30 cellular contexts compared by ENCODE assay signal in the genomic region with DNA sequence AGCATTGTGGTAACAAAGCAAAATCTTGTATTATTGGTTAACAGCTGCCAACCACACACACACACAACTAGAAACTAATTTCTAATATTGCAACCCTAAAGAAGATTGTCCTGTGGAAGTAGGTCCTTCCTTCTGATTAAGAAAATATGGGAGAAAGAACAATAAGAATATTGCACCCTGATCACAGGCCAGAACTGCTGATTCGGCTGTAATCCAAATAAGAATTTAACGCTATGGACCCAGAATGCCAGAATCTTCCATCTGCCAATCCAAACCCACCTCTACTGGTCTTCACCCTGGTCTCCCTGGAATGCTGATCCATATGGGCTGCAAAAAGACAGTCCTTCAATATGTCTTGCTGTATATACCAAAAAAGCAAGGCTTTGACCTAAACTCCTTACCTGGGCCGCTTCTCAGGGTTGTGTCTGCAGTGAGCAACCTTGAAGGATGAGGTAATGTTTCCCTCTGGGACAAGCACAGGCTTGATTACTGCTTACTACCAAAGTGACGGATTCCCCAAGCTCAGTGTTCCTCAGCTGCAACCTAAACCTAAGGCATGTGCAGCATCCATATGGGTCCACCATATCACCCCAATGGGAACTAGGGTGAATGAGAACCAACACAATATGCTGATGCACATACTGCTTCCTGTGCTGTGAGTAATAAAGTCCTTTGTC. TPM values are rescaled to one million over a fixed set of nuclear protein-coding genes. Genes with fewer than 3 reads are reported as not detected.
A peak's percentile ranks its signal among the peaks of the same experiment; 100 is the strongest.
DNase-seq lines count a peak whose midpoint lies in the region; FAIRE-seq and TF ChIP-seq lines count a peak whose summit lies in the region.
"Had no signal": no experiment of that assay in that cellular context is flagged by ENCODE, and none has a peak within 500 bp of the region (broad histone marks: within the 10 kb centered on the region; RNA-seq: fewer than 3 reads in every experiment).

No MANE protein-coding gene starts in this region.

- CTCF ChIA-PET in HEK293 (lab: Yijun Ruan, JAX), result interaction anchor here (0.5 kb wide), 1 partner anchor 132 kb away, joined by 4 read pairs; no protein-coding TSS in a partner anchor
- CTCF ChIA-PET in OCI-LY7 (lab: Charles Lee; ENCODE audit: unreplicated experiment), result no interaction called here

- no peak overlapping the region for H2AFZ ChIP-seq in OCI-LY7 (ENCODE audit: low read length)

- H3K36me3 ChIP-seq in HEK293 (ENCODE audit: control insufficient read depth in 2 of 2, insufficient read depth in 1 of 2, low read length in 2 of 2) (peaks cover 19 to 68% of the 10 kb centered on the region in 2 experiments), OCI-LY7 (ENCODE audit: insufficient read depth, low read length) (peaks cover 83% of the 10 kb centered on the region)
- H3K36me3 ChIP-seq: breast epithelium had no signal

- H3K27ac ChIP-seq in HEK293 (ENCODE audit: extremely low read depth, low read depth, low read length) (no peak overlapping the region), OCI-LY7 (ENCODE audit: low read depth, low read length, poor library complexity, severe bottlenecking) (peak overlapping the region; percentile 50)
- H3K27ac ChIP-seq: breast epithelium, heart left ventricle, SJSA1 had no signal

- POLR2A ChIA-PET in HEK293 (lab: Yijun Ruan, JAX) (no interaction called here), OCI-LY7 (lab: Charles Lee) (no interaction called here)

- H3K9me3 ChIP-seq in HEK293 (ENCODE audit: control insufficient read depth, insufficient read depth, low read depth, low read length), result no peaks in the 10 kb centered on the region
- H3K9me3 ChIP-seq in OCI-LY7 (ENCODE audit: low read length), result no peaks in the 10 kb centered on the region
- H3K9me3 ChIP-seq: breast epithelium, heart left ventricle, SJSA1 had no signal

- TF ChIP-seq CTCF in HEK293 (tag by site-specific recombination; IDR thresholded peaks at IDR 0.05) (no peak), OCI-LY7 (conservative IDR thresholded peaks at IDR 0.05; ENCODE audit: low read length) (no peak), GM13977 (IDR thresholded peaks at IDR 0.05; ENCODE audit: extremely low read depth, insufficient read depth, missing control alignments) (no peak)

- H3K9me2 ChIP-seq in OCI-LY7 (ENCODE audit: insufficient read depth, low read length), result no peaks in the 10 kb centered on the region

- FAIRE-seq in urothelium cell line (lab: Jason Lieb, UNC), result peak; percentile 77
- FAIRE-seq: endometrium, RCC 7860, TTC549 had no signal

- H3K79me2 ChIP-seq in OCI-LY7 (ENCODE audit: insufficient read depth, low read depth, low read length), result peaks cover 37% of the 10 kb centered on the region; the same call in 1 of the 2 replicates

- peak overlapping the region; percentile 59 for H3K4me2 ChIP-seq in OCI-LY7 (ENCODE audit: low read length)

- H4K20me1 ChIP-seq in OCI-LY7 (ENCODE audit: insufficient read depth, low read length), result peaks cover 10% of the 10 kb centered on the region; the same call in 1 of the 2 replicates

- DNase-seq in NCI-H2171 treated with DMSO at 0.1 percent for 48 hours (lab: John Stamatoyannopoulos, UW) (peak; percentile 75), NCI-H2171 (lab: John Stamatoyannopoulos, UW) (no peak), OCI-LY7 (ENCODE audit: low spot score) (no peak), urothelium cell line (ENCODE audit: low spot score) (no peak), NCI-H69 (lab: John Stamatoyannopoulos, UW) (no peak), GM13977 (ENCODE audit: low spot score) (no peak), glomerular visceral epithelial cell (ENCODE audit: extremely low spot score) (no peak)
- DNase-seq: 8988T; activated naive CD4-positive, alpha-beta T cell treated with anti-CD3 and anti-CD28 coated beads for 36 hours; activated T-cell treated with anti-CD3 and anti-CD28 coated beads, Interleukin-2, amount 50 U/mL, for 72 hours; amniotic stem cell; cortex of kidney; heart left ventricle; left colon; naive thymus-derived CD8-positive, alpha-beta T cell; retina; stimulated activated CD4-positive, alpha-beta T cell treated with anti-CD3 and anti-CD28 coated beads, Interleukin-2, amount 100 ng/mL, for 48 hours; stimulated activated naive B cell treated with anti-CD40 and anti-IgM and Interleukin-4, amounts not matched to agents 10 μg/mL and 1 μg/mL and 100 μg/mL, for 72 hours; T-helper 1 cell had no signal

- in situ Hi-C loops in GM13977 (cut with MboI; ENCODE audit: low pct_unique_long_range_greater_than_20kb, low sequenced_read_pairs, unreplicated experiment), result no loop called here

- intact Hi-C loops in OCI-LY7 (cut with micrococcal nuclease; ENCODE audit: unreplicated experiment), result no loop called here

- no TSS peak for BruUV-seq in OCI-LY7 (replicated peaks; lab: Mats Ljungman, UMichigan)

- H3K4me3 ChIP-seq in HEK293 (ENCODE audit: low read depth, low read length), result no peak overlapping the region
- H3K4me3 ChIP-seq in OCI-LY7 (ENCODE audit: low read depth, low read length, poor library complexity, severe bottlenecking), result no peak overlapping the region
- H3K4me3 ChIP-seq: breast epithelium, heart left ventricle, SJSA1 had no signal

- H3K4me1 ChIP-seq in HEK293 (ENCODE audit: control insufficient read depth, insufficient read depth, low read length), result no peaks in the 10 kb centered on the region
- peaks cover 37% of the 10 kb centered on the region for H3K4me1 ChIP-seq in OCI-LY7 (ENCODE audit: insufficient read depth, low read length, poor library complexity, severe bottlenecking)
- H3K4me1 ChIP-seq: breast epithelium, heart left ventricle had no signal

TF ChIP-seq in HEK293, 187 proteins besides CTCF, POLR2A, EP300 and RAD21:
- TF ChIP-seq, protein P1, sequence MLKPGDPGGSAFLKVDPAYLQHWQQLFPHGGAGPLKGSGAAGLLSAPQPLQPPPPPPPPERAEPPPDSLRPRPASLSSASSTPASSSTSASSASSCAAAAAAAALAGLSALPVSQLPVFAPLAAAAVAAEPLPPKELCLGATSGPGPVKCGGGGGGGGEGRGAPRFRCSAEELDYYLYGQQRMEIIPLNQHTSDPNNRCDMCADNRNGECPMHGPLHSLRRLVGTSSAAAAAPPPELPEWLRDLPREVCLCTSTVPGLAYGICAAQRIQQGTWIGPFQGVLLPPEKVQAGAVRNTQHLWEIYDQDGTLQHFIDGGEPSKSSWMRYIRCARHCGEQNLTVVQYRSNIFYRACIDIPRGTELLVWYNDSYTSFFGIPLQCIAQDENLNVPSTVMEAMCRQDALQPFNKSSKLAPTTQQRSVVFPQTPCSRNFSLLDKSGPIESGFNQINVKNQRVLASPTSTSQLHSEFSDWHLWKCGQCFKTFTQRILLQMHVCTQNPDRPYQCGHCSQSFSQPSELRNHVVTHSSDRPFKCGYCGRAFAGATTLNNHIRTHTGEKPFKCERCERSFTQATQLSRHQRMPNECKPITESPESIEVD (tag by site-specific recombination; IDR thresholded peaks at IDR 0.05), result no peak
- no peak for TF ChIP-seq ZNF664 (tag by site-specific recombination; IDR thresholded peaks at IDR 0.05)
- TF ChIP-seq, protein P2, sequence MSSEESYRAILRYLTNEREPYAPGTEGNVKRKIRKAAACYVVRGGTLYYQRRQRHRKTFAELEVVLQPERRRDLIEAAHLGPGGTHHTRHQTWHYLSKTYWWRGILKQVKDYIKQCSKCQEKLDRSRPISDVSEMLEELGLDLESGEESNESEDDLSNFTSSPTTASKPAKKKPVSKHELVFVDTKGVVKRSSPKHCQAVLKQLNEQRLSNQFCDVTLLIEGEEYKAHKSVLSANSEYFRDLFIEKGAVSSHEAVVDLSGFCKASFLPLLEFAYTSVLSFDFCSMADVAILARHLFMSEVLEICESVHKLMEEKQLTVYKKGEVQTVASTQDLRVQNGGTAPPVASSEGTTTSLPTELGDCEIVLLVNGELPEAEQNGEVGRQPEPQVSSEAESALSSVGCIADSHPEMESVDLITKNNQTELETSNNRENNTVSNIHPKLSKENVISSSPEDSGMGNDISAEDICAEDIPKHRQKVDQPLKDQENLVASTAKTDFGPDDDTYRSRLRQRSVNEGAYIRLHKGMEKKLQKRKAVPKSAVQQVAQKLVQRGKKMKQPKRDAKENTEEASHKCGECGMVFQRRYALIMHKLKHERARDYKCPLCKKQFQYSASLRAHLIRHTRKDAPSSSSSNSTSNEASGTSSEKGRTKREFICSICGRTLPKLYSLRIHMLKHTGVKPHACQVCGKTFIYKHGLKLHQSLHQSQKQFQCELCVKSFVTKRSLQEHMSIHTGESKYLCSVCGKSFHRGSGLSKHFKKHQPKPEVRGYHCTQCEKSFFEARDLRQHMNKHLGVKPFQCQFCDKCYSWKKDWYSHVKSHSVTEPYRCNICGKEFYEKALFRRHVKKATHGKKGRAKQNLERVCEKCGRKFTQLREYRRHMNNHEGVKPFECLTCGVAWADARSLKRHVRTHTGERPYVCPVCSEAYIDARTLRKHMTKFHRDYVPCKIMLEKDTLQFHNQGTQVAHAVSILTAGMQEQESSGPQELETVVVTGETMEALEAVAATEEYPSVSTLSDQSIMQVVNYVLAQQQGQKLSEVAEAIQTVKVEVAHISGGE (tag by site-specific recombination; conservative IDR thresholded peaks at IDR 0.05; ENCODE audit: low read depth), result 0 out of 2 replicates have a peak, but pooled peaks have one; percentile 18

RNA-seq across cellular contexts. Expression of a gene that starts 8.0 kb away (rescaled TPM):
- 68.3 and 82.9 TPM in 2 replicates for total RNA-seq in OCI-LY7 (2014; rRNA removed; shearing (Covaris generic))
- 106 and 117 TPM in 2 replicates for total RNA-seq in OCI-LY7 (2022)

RNA-seq across cellular contexts. Expression of a gene that starts 38.9 kb away (rescaled TPM):
- not detected in 2 replicates for total RNA-seq in OCI-LY7 (2014; rRNA removed; shearing (Covaris generic))
- not detected in 2 replicates for total RNA-seq in OCI-LY7 (2022)
- total RNA-seq: activated CD8-positive, alpha-beta memory T cell treated with anti-CD3 and anti-CD28 coated beads for 36 hours; activated naive CD4-positive, alpha-beta T cell treated with anti-CD3 and anti-CD28 coated beads for 36 hours; activated T-cell treated with anti-CD3 and anti-CD28 coated beads, Interleukin-2, amount 50 U/mL, for 72 hours; Daoy; H4; mesothelial cell of epicardium; naive thymus-derived CD8-positive, alpha-beta T cell; osteocyte; SJSA1 had no signal
